Comparison of ENCODE assay signal across 8 cellular contexts in genomic region chr11:108121274-108122155, GRCh38. TPM values are rescaled to one million over a fixed set of nuclear protein-coding genes. Genes with fewer than 3 reads are reported as not detected.
DNase-seq lines count a peak whose midpoint lies in the region; ATAC-seq and TF ChIP-seq lines count a peak whose summit lies in the region.

Gene ACAT1, plus strand, starts transcription at chr11:108121567. Its CDS starts 40 bp downstream, at chr11:108121607.

- H3K27ac ChIP-seq in cingulate gyrus (ENCODE audit: low read depth, low read length) (peak within 1 kb of the TSS; percentile 86), layer of hippocampus (ENCODE audit: low read depth, low read length) (peak within 1 kb of the TSS; percentile 87)

- CTCF ChIA-PET in BJ (lab: Yijun Ruan, JAX): interaction anchor here (0.7 kb wide), 2 partner anchors 106 to 231 kb away, joined by 4 read pairs; no protein-coding TSS in a partner anchor

- ATAC-seq in HG03442 (IDR thresholded peaks at IDR 0.05; ENCODE audit: unreplicated experiment): peak; percentile 95

- DNase-seq in BJ (ENCODE audit: low read depth) (no peak), GM19238 (ENCODE audit: insufficient read length, low spot score) (peak; percentile 80), NCI-H524 (lab: John Stamatoyannopoulos, UW) (peak; percentile 78 to 92)
- DNase-seq in activated CD4-positive, alpha-beta T cell treated with anti-CD3 and anti-CD28 coated beads for 4 hours: peak; percentile 91 to 95
- DNase-seq in stimulated activated CD4-positive, alpha-beta T cell treated with anti-CD3 and anti-CD28 coated beads, Interleukin-1b, Interleukin-23, amount 100 ng/mL, for 48 hours: peak; percentile 95

- peak within 1 kb of the TSS; percentile 54 for H3K4me3 ChIP-seq in BJ (ENCODE audit: low read depth, low read length)

- POLR2A ChIA-PET in BJ (lab: Charles Lee): no interaction called here

- H3K27me3 ChIP-seq in BJ (ENCODE audit: control insufficient read depth, insufficient read depth, low read length) (no peaks in the 10 kb centered on the region), layer of hippocampus (ENCODE audit: control insufficient read depth, insufficient read depth, low read length) (no peaks in the 10 kb centered on the region)

- TF ChIP-seq CTCF in BJ (IDR thresholded peaks at IDR 0.05; ENCODE audit: insufficient read depth, low read depth, low read length): peak; percentile 25; the same call in 1 of the 2 replicates

- no peaks in the 10 kb centered on the region for H3K36me3 ChIP-seq in BJ (ENCODE audit: control insufficient read depth, insufficient read depth, low read length)

RNA-seq across cellular contexts. Expression of gene ACAT1, which starts in this region (rescaled TPM):
- polyA plus RNA-seq in BJ (2011; rRNA removed): 43.4 and 76.2 TPM in 2 replicates
- 19.4 and 23.7 TPM in 2 replicates for polyA minus RNA-seq in BJ (2011; rRNA and poly(A)+ RNA removed)
